10 cellular contexts compared by ENCODE assay signal in genomic region chr21:45768741-45769049, GRCh38.
DNase-seq lines count a peak whose midpoint lies in the region; ATAC-seq, FAIRE-seq and TF ChIP-seq lines count a peak whose summit lies in the region.
"Had no signal": no experiment of that assay in that cellular context is flagged by ENCODE, and none has a peak within 500 bp of the region (broad histone marks: within the 10 kb centered on the region; RNA-seq: fewer than 3 reads in every experiment).

No MANE protein-coding gene starts in this region.

- no peak overlapping the region for H2AFZ ChIP-seq in H1 (ENCODE audit: low read length)

- H3K27me3 Mint-ChIP-seq in nephron progenitor cell (ENCODE audit: low read depth, poor library complexity), result peaks cover 5% of the 10 kb centered on the region
- H3K27me3 Mint-ChIP-seq: stimulated activated memory B cell treated with anti-CD40 and anti-IgM and Interleukin-4, amounts not matched to agents 10 μg/mL and 1 μg/mL and 100 μg/mL, for 72 hours had no signal

- no peak overlapping the region for H3K56ac ChIP-seq in H1 (replicated peaks; ENCODE audit: insufficient read length, low read depth, low read length)

- H3K4me3 Mint-ChIP-seq in nephron progenitor cell, result no peak overlapping the region
- H3K4me3 Mint-ChIP-seq: stimulated activated memory B cell treated with anti-CD40 and anti-IgM and Interleukin-4, amounts not matched to agents 10 μg/mL and 1 μg/mL and 100 μg/mL, for 72 hours had no signal

- H3K4me3 ChIP-seq in AG04449 (ENCODE audit: low read depth, low read length) (no peak overlapping the region; the same call in 1 of the 2 replicates), GM06990 (replicated peaks; ENCODE audit: low read depth, low read length) (no peak overlapping the region), H1 (ENCODE audit: extremely low read depth in 1 of 4, insufficient read depth in 2 of 4, low read depth in 3 of 4, low read length in 4 of 4) (no peak overlapping the region)

- no peak for TF ChIP-seq POLR2A in H1 (IDR thresholded peaks at IDR 0.05; ENCODE audit: control extremely low read depth in 1 of 2, low read depth in 2 of 2, low read length in 2 of 2)

- H3K27me3 ChIP-seq in GM06990 (replicated peaks; ENCODE audit: control insufficient read depth, insufficient read depth, low read length) (no peaks in the 10 kb centered on the region), H1 (replicated peaks in 1 of 4; ENCODE audit: control insufficient read depth in 3 of 4, extremely low read depth in 1 of 4, insufficient read depth in 3 of 4, low read length in 3 of 4) (no peaks in the 10 kb centered on the region)

- no peak overlapping the region for H3K18ac ChIP-seq in H1 (ENCODE audit: extremely low read depth, low read length)

- no peak overlapping the region for H4K91ac ChIP-seq in H1 (replicated peaks; ENCODE audit: insufficient read length, low read length)

- FAIRE-seq in H1 (lab: Jason Lieb, UNC), result no peak

- H2BK5ac ChIP-seq in H1 (ENCODE audit: low read depth, low read length), result no peak overlapping the region

- H3K4me1 ChIP-seq in H1 (replicated peaks in 1 of 4; ENCODE audit: control insufficient read depth in 3 of 4, insufficient read depth in 4 of 4, low read length in 3 of 4), result 0 out of 7 replicates have a peak, but pooled peaks cover 0 to 2% (median 0%) of the 10 kb centered on the region in 4 experiments

- H3K79me2 ChIP-seq in H1 (ENCODE audit: control insufficient read depth in 1 of 2, insufficient read depth in 2 of 2, low read length in 2 of 2), result no peaks in the 10 kb centered on the region

- peaks cover 5% of the 10 kb centered on the region for H3K4me1 Mint-ChIP-seq in nephron progenitor cell
- H3K4me1 Mint-ChIP-seq: stimulated activated memory B cell treated with anti-CD40 and anti-IgM and Interleukin-4, amounts not matched to agents 10 μg/mL and 1 μg/mL and 100 μg/mL, for 72 hours had no signal

- no peak overlapping the region for H3K9ac ChIP-seq in H1 (replicated peaks in 1 of 4; ENCODE audit: extremely low read depth in 1 of 4, low read depth in 3 of 4, low read length in 3 of 4)

- H2AK5ac ChIP-seq in H1 (ENCODE audit: low read depth, low read length), result no peak overlapping the region

- TF ChIP-seq EP300 in H1 (IDR thresholded peaks at IDR 0.05; ENCODE audit: borderline replicate concordance in 1 of 2, low read depth in 2 of 2, low read length in 2 of 2), result no peak

- TF ChIP-seq CTCF in AG04449 (IDR thresholded peaks at IDR 0.05; ENCODE audit: insufficient read depth, low read length, missing control alignments) (peak; percentile 9), GM06990 (IDR thresholded peaks at IDR 0.05; ENCODE audit: insufficient read depth, low read length, poor library complexity, severe bottlenecking) (peak; percentile 30), H1 (IDR thresholded peaks at IDR 0.05; ENCODE audit: control extremely low read depth in 1 of 3, insufficient read depth in 1 of 3, low read depth in 1 of 3, low read length in 3 of 3) (peak; percentile 33 to 59 (median 45); a peak in 3 of 4 replicates), nephron progenitor cell (IDR thresholded peaks at IDR 0.05) (no peak)

- CTCF ChIA-PET in AG04449 (lab: Yijun Ruan, JAX), result no interaction called here
- CTCF ChIA-PET in H1 (lab: Charles Lee; ENCODE audit: partially characterized antibody), result no interaction called here
- CTCF ChIA-PET in HEK293T (lab: Yijun Ruan, JAX), result no interaction called here

- no peaks in the 10 kb centered on the region; the same call in 1 of the 2 replicates for H3K23me2 ChIP-seq in H1 (ENCODE audit: low read depth, low read length)

- in situ Hi-C loops in SK-MEL-5 (cut with HindIII; ENCODE audit: low pct_unique_long_range_greater_than_20kb, low sequenced_read_pairs), result no loop called here

- no peak overlapping the region for H3K14ac ChIP-seq in H1 (ENCODE audit: insufficient read length)

- no peak overlapping the region for H3K23ac ChIP-seq in H1 (ENCODE audit: insufficient read length)

- H2BK15ac ChIP-seq in H1 (ENCODE audit: low read length), result no peak overlapping the region

- H3K27ac Mint-ChIP-seq in nephron progenitor cell, result no peak overlapping the region
- H3K27ac Mint-ChIP-seq: stimulated activated memory B cell treated with anti-CD40 and anti-IgM and Interleukin-4, amounts not matched to agents 10 μg/mL and 1 μg/mL and 100 μg/mL, for 72 hours had no signal

- H3K27ac ChIP-seq in H1 (ENCODE audit: low read depth, low read length), result no peak overlapping the region

- no peak overlapping the region for H3K4ac ChIP-seq in H1 (replicated peaks; ENCODE audit: insufficient read length, low read depth, low read length)

- peak overlapping the region; percentile 39; the same call in 1 of the 2 replicates for H2BK12ac ChIP-seq in H1 (ENCODE audit: low read depth, low read length)

- no peak overlapping the region for H4K5ac ChIP-seq in H1 (ENCODE audit: insufficient read length, low read depth, low read length)

- H2BK20ac ChIP-seq in H1 (ENCODE audit: low read length), result no peak overlapping the region

- H4K8ac ChIP-seq in H1 (ENCODE audit: extremely low read depth, insufficient read depth, low read length), result peak overlapping the region; percentile 54; the same call in 1 of the 2 replicates

- ATAC-seq in HG03095 (IDR thresholded peaks at IDR 0.05; ENCODE audit: unreplicated experiment), result no peak

- TF ChIP-seq RAD21 in H1 (IDR thresholded peaks at IDR 0.05 in 1 of 2, conservative IDR thresholded peaks at IDR 0.05 in 1 of 2; ENCODE audit: low read depth in 2 of 2, low read length in 2 of 2), result peak; percentile 43 to 47; a peak in 3 of 4 replicates

- no peaks in the 10 kb centered on the region; the same call in 1 of the 2 replicates for H3K79me1 ChIP-seq in H1 (ENCODE audit: low read depth, low read length)

- no peaks in the 10 kb centered on the region for H3K36me3 Mint-ChIP-seq in nephron progenitor cell (ENCODE audit: low read depth)
- H3K36me3 Mint-ChIP-seq: stimulated activated memory B cell treated with anti-CD40 and anti-IgM and Interleukin-4, amounts not matched to agents 10 μg/mL and 1 μg/mL and 100 μg/mL, for 72 hours had no signal

- peaks cover 12% of the 10 kb centered on the region for H3K9me3 Mint-ChIP-seq in nephron progenitor cell
- H3K9me3 Mint-ChIP-seq: stimulated activated memory B cell treated with anti-CD40 and anti-IgM and Interleukin-4, amounts not matched to agents 10 μg/mL and 1 μg/mL and 100 μg/mL, for 72 hours had no signal

- POLR2A ChIA-PET in AG04449 (lab: Yijun Ruan, JAX) (no interaction called here), H1 (lab: Charles Lee; ENCODE audit: partially characterized antibody) (no interaction called here), HEK293T (lab: Yijun Ruan, JAX) (no interaction called here)

- no peak overlapping the region for H2BK120ac ChIP-seq in H1 (replicated peaks; ENCODE audit: low read depth, low read length)

- WGBS in H1 (ENCODE audit: extremely low coverage in 1 of 2, insufficient coverage in 1 of 2, insufficient read length in 1 of 2, insufficient replicate concordance in 2 of 2, low coverage in 1 of 2, low lambda C conversion rate in 2 of 2, missing lambda C conversion rate in 1 of 2), 2 experiments, result 76% methylated on average over 11 of the region's 11 CpGs; no CpG with 5 or more reads in 1 of the 2 experiments

- H3K4me2 ChIP-seq in H1 (ENCODE audit: insufficient read depth in 1 of 2, low read depth in 2 of 2, low read length in 2 of 2), result no peak overlapping the region

- H3K9me3 ChIP-seq in H1 (ENCODE audit: insufficient read depth in 2 of 2, low read depth in 1 of 2, low read length in 1 of 2), result no peaks in the 10 kb centered on the region

- peaks cover 0 to 2% of the 10 kb centered on the region in 2 experiments for H4K20me1 ChIP-seq in H1 (replicated peaks in 1 of 2; ENCODE audit: control insufficient read depth in 1 of 2, insufficient read depth in 2 of 2, low read length in 2 of 2)

- DNase-seq in AG04449 (ENCODE audit: low read depth, low spot score) (no peak), GM06990 (ENCODE audit: extremely low read depth, insufficient read length) (no peak), SK-MEL-5 (ENCODE audit: low read depth, low spot score) (peak; percentile 30), H1 (ENCODE audit: low read depth in 1 of 2, low spot score in 2 of 2) (no peak), HEK293T (ENCODE audit: extremely low spot score) (no peak), NCI-H2227 (lab: John Stamatoyannopoulos, UW; ENCODE audit: unreplicated experiment) (no peak), nephron progenitor cell (no peak)
- DNase-seq: NCI-H1694 treated with DMSO at 0.1 percent for 48 hours had no signal

- H3K36me3 ChIP-seq in GM06990 (ENCODE audit: control insufficient read depth, insufficient read depth, low read length), result no peaks in the 10 kb centered on the region
- no peaks in the 10 kb centered on the region for H3K36me3 ChIP-seq in H1 (ENCODE audit: control insufficient read depth in 2 of 4, insufficient read depth in 4 of 4, low read length in 3 of 4)

TF ChIP-seq in H1, 55 proteins besides CTCF, POLR2A, EP300 and RAD21:
- TF ChIP-seq MAX (IDR thresholded peaks at IDR 0.05) (no peak), RXRA (IDR thresholded peaks at IDR 0.05; ENCODE audit: insufficient read depth, low read depth, low read length) (no peak), SUZ12 (IDR thresholded peaks at IDR 0.05; ENCODE audit: low read length) (no peak)

TF ChIP-seq in HEK293T, 16 proteins besides CTCF, POLR2A, EP300 and RAD21:
- no peak for TF ChIP-seq FOXM1 (IDR thresholded peaks at IDR 0.05; ENCODE audit: borderline replicate concordance)
- no peak for TF ChIP-seq ARNT (IDR thresholded peaks at IDR 0.05)
- TF ChIP-seq BHLHE40 (IDR thresholded peaks at IDR 0.05; ENCODE audit: borderline replicate concordance), result no peak
- TF ChIP-seq FOXK2 (IDR thresholded peaks at IDR 0.05), result no peak
- no peak for TF ChIP-seq SP1 (IDR thresholded peaks at IDR 0.05)
- no peak for TF ChIP-seq PKNOX1 (IDR thresholded peaks at IDR 0.05)
- TF ChIP-seq CTBP1 (IDR thresholded peaks at IDR 0.05; ENCODE audit: borderline replicate concordance), result no peak
- no peak for TF ChIP-seq L3MBTL2 (conservative IDR thresholded peaks at IDR 0.05)
- TF ChIP-seq SUZ12 (IDR thresholded peaks at IDR 0.05), result no peak
- no peak for TF ChIP-seq FOXA1 (IDR thresholded peaks at IDR 0.05)
- no peak for TF ChIP-seq LEF1 (IDR thresholded peaks at IDR 0.05; ENCODE audit: borderline replicate concordance)
- no peak for TF ChIP-seq ZNF384 (IDR thresholded peaks at IDR 0.05)
- no peak for TF ChIP-seq HDGF (IDR thresholded peaks at IDR 0.05; ENCODE audit: borderline replicate concordance)
- TF ChIP-seq TARDBP (IDR thresholded peaks at IDR 0.05), result no peak
- TF ChIP-seq ELF4 (IDR thresholded peaks at IDR 0.05), result no peak
